1 cellular context compared by ENCODE assay signal in the genomic region with DNA sequence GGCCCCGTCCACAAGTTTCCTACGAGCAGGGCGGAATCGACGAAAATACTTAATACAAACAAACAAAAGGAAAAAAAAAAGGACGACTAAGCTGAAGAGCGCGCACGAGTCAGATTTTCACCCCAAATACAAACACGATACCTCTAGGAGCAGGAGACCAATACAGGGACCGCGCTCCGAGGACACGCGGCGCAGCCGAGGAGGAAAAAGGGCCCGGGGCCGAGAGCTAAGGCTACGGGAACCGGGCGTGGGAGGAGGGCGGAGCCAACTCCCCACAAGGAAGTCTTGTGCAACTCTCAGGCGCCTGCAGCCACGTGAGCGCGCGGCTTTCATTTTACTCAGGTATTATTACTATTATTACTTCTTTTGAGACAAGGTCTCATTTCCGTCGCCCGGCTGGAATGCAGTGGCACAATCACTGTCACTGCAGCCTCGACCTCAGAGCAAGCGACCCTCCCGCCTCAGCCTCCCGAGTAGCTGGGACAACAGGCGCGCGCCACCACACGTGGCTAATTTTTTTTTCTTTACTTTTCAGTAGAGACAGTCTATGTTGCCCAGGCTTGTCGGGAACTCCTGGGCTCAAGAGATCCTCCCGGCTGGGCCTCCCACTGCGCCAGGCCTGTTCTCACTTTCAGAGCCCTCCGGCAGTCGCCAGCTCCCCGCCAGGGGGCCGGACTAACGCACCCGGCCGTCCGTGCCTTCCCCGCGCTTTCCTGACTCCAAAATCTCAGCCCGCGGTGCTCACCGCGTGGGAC.
A peak's percentile ranks its signal among the peaks of the same experiment; 100 is the strongest.
TF ChIP-seq lines count a peak whose summit lies in the region.

No MANE protein-coding gene starts in this region.

TF ChIP-seq in K562, 482 proteins besides CTCF, POLR2A, EP300 and RAD21 (continued from another document and continues in another):
- no peak for TF ChIP-seq HMBOX1 (IDR thresholded peaks at IDR 0.05)
- TF ChIP-seq MCM2 (IDR thresholded peaks at IDR 0.05; ENCODE audit: low read depth): no peak
- no peak for TF ChIP-seq ZNF347 (CRISPR knock-in tag; IDR thresholded peaks at IDR 0.05; ENCODE audit: low read depth)
- 0 out of 2 replicates have a peak, but pooled peaks have one; percentile 44 for TF ChIP-seq RFX5 (IDR thresholded peaks at IDR 0.05; ENCODE audit: low read depth, low read length)
- peak; percentile 65; the same call in 1 of the 2 replicates for TF ChIP-seq RB1 (IDR thresholded peaks at IDR 0.05; ENCODE audit: low read depth)
- peak; percentile 67 for TF ChIP-seq ZNF121 (CRISPR knock-in tag; conservative IDR thresholded peaks at IDR 0.05)
- no peak for TF ChIP-seq ZNF408 (CRISPR knock-in tag; IDR thresholded peaks at IDR 0.05; ENCODE audit: low read depth)
- TF ChIP-seq ZNF407 (IDR thresholded peaks at IDR 0.05; ENCODE audit: low read depth): peak; percentile 80
- TF ChIP-seq OTX1 (CRISPR knock-in tag; IDR thresholded peaks at IDR 0.05): no peak
- peak; percentile 77 for TF ChIP-seq SAP30 (IDR thresholded peaks at IDR 0.05; ENCODE audit: borderline replicate concordance, insufficient read depth, low read depth, low read length, poor library complexity, severe bottlenecking)
- TF ChIP-seq, protein P1, sequence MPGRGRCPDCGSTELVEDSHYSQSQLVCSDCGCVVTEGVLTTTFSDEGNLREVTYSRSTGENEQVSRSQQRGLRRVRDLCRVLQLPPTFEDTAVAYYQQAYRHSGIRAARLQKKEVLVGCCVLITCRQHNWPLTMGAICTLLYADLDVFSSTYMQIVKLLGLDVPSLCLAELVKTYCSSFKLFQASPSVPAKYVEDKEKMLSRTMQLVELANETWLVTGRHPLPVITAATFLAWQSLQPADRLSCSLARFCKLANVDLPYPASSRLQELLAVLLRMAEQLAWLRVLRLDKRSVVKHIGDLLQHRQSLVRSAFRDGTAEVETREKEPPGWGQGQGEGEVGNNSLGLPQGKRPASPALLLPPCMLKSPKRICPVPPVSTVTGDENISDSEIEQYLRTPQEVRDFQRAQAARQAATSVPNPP (IDR thresholded peaks at IDR 0.05; ENCODE audit: borderline replicate concordance, insufficient read depth, insufficient read length): no peak
- TF ChIP-seq PTRF (tag; IDR thresholded peaks at IDR 0.05): no peak
- TF ChIP-seq PCBP1 (IDR thresholded peaks at IDR 0.05; ENCODE audit: low read depth, low read length, poor library complexity, severe bottlenecking): peak; percentile 8
- no peak for TF ChIP-seq ZNF655 (CRISPR knock-in tag; IDR thresholded peaks at IDR 0.05)
- TF ChIP-seq SETDB1 (IDR thresholded peaks at IDR 0.05; ENCODE audit: low read length): no peak
- TF ChIP-seq ATF7 (IDR thresholded peaks at IDR 0.05): peak; percentile 78
- no peak for TF ChIP-seq DNMT1 (IDR thresholded peaks at IDR 0.05)
- peak; percentile 73; the same call in 1 of the 2 replicates for TF ChIP-seq ZNF668 (CRISPR knock-in tag; IDR thresholded peaks at IDR 0.05)
- no peak for TF ChIP-seq POU5F1 (IDR thresholded peaks at IDR 0.05; ENCODE audit: borderline replicate concordance, low read depth, low read length, partially characterized antibody)
- peak; percentile 74 for TF ChIP-seq ELF1 (tag; IDR thresholded peaks at IDR 0.05)
- TF ChIP-seq ETS1 (conservative IDR thresholded peaks at IDR 0.05; ENCODE audit: control insufficient read depth, low read depth, low read length): peak; percentile 50
- no peak for TF ChIP-seq NR1H2 (CRISPR knock-in tag; IDR thresholded peaks at IDR 0.05)
- peak; percentile 89 for TF ChIP-seq SMAD4 (CRISPR knock-in tag; conservative IDR thresholded peaks at IDR 0.05)
- TF ChIP-seq HNRNPL (IDR thresholded peaks at IDR 0.05; ENCODE audit: low read depth, low read length): no peak; the same call in 1 of the 2 replicates
- TF ChIP-seq KLF13 (tag; IDR thresholded peaks at IDR 0.05; ENCODE audit: borderline replicate concordance, low read depth): peak; percentile 42; the same call in 1 of the 2 replicates
- no peak for TF ChIP-seq HOMEZ (CRISPR knock-in tag; IDR thresholded peaks at IDR 0.05)
- TF ChIP-seq, protein P2, sequence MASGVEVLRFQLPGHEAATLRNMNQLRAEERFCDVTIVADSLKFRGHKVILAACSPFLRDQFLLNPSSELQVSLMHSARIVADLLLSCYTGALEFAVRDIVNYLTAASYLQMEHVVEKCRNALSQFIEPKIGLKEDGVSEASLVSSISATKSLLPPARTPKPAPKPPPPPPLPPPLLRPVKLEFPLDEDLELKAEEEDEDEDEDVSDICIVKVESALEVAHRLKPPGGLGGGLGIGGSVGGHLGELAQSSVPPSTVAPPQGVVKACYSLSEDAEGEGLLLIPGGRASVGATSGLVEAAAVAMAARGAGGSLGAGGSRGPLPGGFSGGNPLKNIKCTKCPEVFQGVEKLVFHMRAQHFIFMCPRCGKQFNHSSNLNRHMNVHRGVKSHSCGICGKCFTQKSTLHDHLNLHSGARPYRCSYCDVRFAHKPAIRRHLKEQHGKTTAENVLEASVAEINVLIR (CRISPR knock-in tag; IDR thresholded peaks at IDR 0.05): 0 out of 2 replicates have a peak, but pooled peaks have one; percentile 1
- peak; percentile 47; the same call in 1 of the 2 replicates for TF ChIP-seq HDAC8 (tag; IDR thresholded peaks at IDR 0.05)
- TF ChIP-seq KLF16 (IDR thresholded peaks at IDR 0.05): peak; percentile 22; the same call in 1 of the 2 replicates
- TF ChIP-seq ZNF133 (CRISPR knock-in tag; IDR thresholded peaks at IDR 0.05): no peak
- peak; percentile 32 for TF ChIP-seq GABPA (tag; conservative IDR thresholded peaks at IDR 0.05; ENCODE audit: low read depth)
- no peak for TF ChIP-seq CREBBP (IDR thresholded peaks at IDR 0.05; ENCODE audit: low read depth, low read length)
- peak in 1 of 3 experiments; percentile 79 for TF ChIP-seq YY1 (IDR thresholded peaks at IDR 0.05; ENCODE audit: borderline replicate concordance in 1 of 3, control insufficient read depth in 1 of 3, extremely low read depth in 1 of 3, insufficient read depth in 3 of 3, insufficient read length in 1 of 3, insufficient replicate concordance in 2 of 3, low read depth in 1 of 3, low read length in 2 of 3)
